In genomic region chr15:68721886-68722285, GRCh38 we compare ENCODE assay signal across 37 cellular contexts.
"Had no signal": no experiment of that assay in that cellular context is flagged by ENCODE, and none has a peak within 500 bp of the region (broad histone marks: within the 10 kb centered on the region; RNA-seq: fewer than 3 reads in every experiment).

No MANE protein-coding gene starts in this region.

- H3K4me1 Mint-ChIP-seq: activated B cell treated with CpG ODN at 0.5 μM for 24 hours; activated CD4-positive, alpha-beta T cell treated with anti-CD3 and anti-CD28 coated beads, Interleukin-2, amount 10 ng/mL, durations not matched to agents 24 days and 14 days; activated CD8-positive, alpha-beta memory T cell treated with anti-CD3 and anti-CD28 coated beads, Interleukin-2, amount 10 ng/mL, durations not matched to agents 7 days and 5 days; activated naive CD4-positive, alpha-beta T cell treated with anti-CD3 and anti-CD28 coated beads, Interleukin-2, amount 10 ng/mL, durations not matched to agents 7 days and 5 days; activated naive CD4-positive, alpha-beta T cell treated with anti-CD3 and anti-CD28 coated beads, Interleukin-2, amount 50 U/mL, for 24 hours; activated naive CD8-positive, alpha-beta T cell treated with anti-CD3 and anti-CD28 coated beads, Interleukin-2, amount 50 U/mL, for 24 hours; brain; central memory CD8-positive, alpha-beta T cell had no signal

- H3K4me3 ChIP-seq: ascending aorta, cardiac muscle cell had no signal

- H3K27me3 ChIP-seq: ascending aorta, cardiac muscle cell had no signal

- H3K27me3 Mint-ChIP-seq: activated naive CD8-positive, alpha-beta T cell treated with anti-CD3 and anti-CD28 coated beads, Interleukin-2, amount 50 U/mL, for 24 hours; brain had no signal

- DNase-seq: activated B cell treated with CpG ODN at 0.5 μM for 24 hours; activated CD4-positive, alpha-beta memory T cell treated with anti-CD3 and anti-CD28 coated beads for 36 hours; activated CD4-positive, alpha-beta T cell treated with anti-CD3 and anti-CD28 coated beads for 4 hours; activated CD4-positive, alpha-beta T cell treated with anti-CD3 and anti-CD28 coated beads, Interleukin-2, amount 10 ng/mL, durations not matched to agents 24 days and 14 days; activated CD4-positive, alpha-beta T cell treated with anti-CD3 and anti-CD28 coated beads, Interleukin-2, amount 50 U/mL, for 1 hour; activated CD4-positive, alpha-beta T cell treated with anti-CD3 and anti-CD28 coated beads, Interleukin-2, amount 50 U/mL, for 4 hours; activated CD4-positive, CD25-positive, alpha-beta regulatory T cell treated with anti-CD3 and anti-CD28 coated beads, Interleukin-2, amount 50 U/mL, for 72 hours; activated CD8-positive, alpha-beta memory T cell treated with anti-CD3 and anti-CD28 coated beads for 24 hours; activated CD8-positive, alpha-beta memory T cell treated with anti-CD3 and anti-CD28 coated beads, Interleukin-2, amount 10 ng/mL, durations not matched to agents 7 days and 5 days; activated CD8-positive, alpha-beta memory T cell treated with anti-CD3 and anti-CD28 coated beads, Interleukin-2, amount 50 U/mL, for 48 hours; activated CD8-positive, alpha-beta T cell treated with anti-CD3 and anti-CD28 coated beads, Interleukin-2, amount 10 ng/mL, durations not matched to agents 7 days and 5 days; activated effector memory CD4-positive, alpha-beta T cell treated with Interleukin-2 at 50 U/mL for 16 hours; activated gamma-delta T cell; activated naive CD4-positive, alpha-beta T cell treated with anti-CD3 and anti-CD28 coated beads, Interleukin-2, amount 10 ng/mL, durations not matched to agents 7 days and 5 days; activated naive CD4-positive, alpha-beta T cell treated with Interleukin-2 at 50 U/mL for 16 hours; activated naive CD8-positive, alpha-beta T cell treated with anti-CD3 and anti-CD28 coated beads, Interleukin-2, amount 10 ng/mL, durations not matched to agents 7 days and 5 days; activated naive CD8-positive, alpha-beta T cell treated with anti-CD3 and anti-CD28 coated beads, Interleukin-2, amount 50 U/mL, for 24 hours; activated T-cell treated with anti-CD3 and anti-CD28 coated beads, Interleukin-2, amount 50 U/mL, for 24 hours; activated T-cell treated with anti-CD3 and anti-CD28 coated beads, Interleukin-2, amount 50 U/mL, for 48 hours; amygdala; anterior cingulate cortex; caudate nucleus; T-helper 1 cell; T-helper 2 cell; T-helper 9 cell had no signal

- H3K9me3 Mint-ChIP-seq: activated B cell treated with CpG ODN at 0.5 μM for 24 hours; activated CD4-positive, alpha-beta memory T cell treated with anti-CD3 and anti-CD28 coated beads for 36 hours; activated CD4-positive, alpha-beta T cell treated with anti-CD3 and anti-CD28 coated beads, Interleukin-2, amount 10 ng/mL, durations not matched to agents 24 days and 14 days; activated naive CD4-positive, alpha-beta T cell treated with anti-CD3 and anti-CD28 coated beads, Interleukin-2, amount 10 ng/mL, durations not matched to agents 7 days and 5 days; activated naive CD4-positive, alpha-beta T cell treated with anti-CD3 and anti-CD28 coated beads, Interleukin-2, amount 50 U/mL, for 24 hours; activated naive CD8-positive, alpha-beta T cell treated with anti-CD3 and anti-CD28 coated beads, Interleukin-2, amount 10 ng/mL, durations not matched to agents 7 days and 5 days; activated naive CD8-positive, alpha-beta T cell treated with anti-CD3 and anti-CD28 coated beads, Interleukin-2, amount 50 U/mL, for 24 hours; activated T-cell treated with anti-CD3 and anti-CD28 coated beads, Interleukin-2, amount 50 U/mL, for 24 hours; activated T-helper 2 cell treated with anti-CD3 and anti-CD28 coated beads, Interferon-gamma antibody, Interleukin-2, Interleukin-4, amounts not matched to agents 10 μg/mL and 5 μg/mL and 100 μg/mL, durations not matched to agents 14 hours and 24 hours and 36 hours; central memory CD8-positive, alpha-beta T cell; T-helper 1 cell treated with Interleukin-12 subunit alpha and Interleukin-12 subunit beta and Interleukin-4 antibody, amounts not matched to agents 30 μg/mL and 1 μg/mL, for 36 hours; T-helper 2 cell treated with Interferon-gamma antibody and Interleukin-4, amounts not matched to agents 5 μg/mL and 100 μg/mL, for 36 hours had no signal

- FAIRE-seq: bronchial epithelial cell, TTC549 had no signal

- H3K27ac ChIP-seq: ascending aorta, cardiac muscle cell, VCaP had no signal

- H3K27ac Mint-ChIP-seq: activated B cell treated with CpG ODN at 0.5 μM for 24 hours; activated CD4-positive, alpha-beta memory T cell treated with anti-CD3 and anti-CD28 coated beads for 36 hours; activated CD4-positive, alpha-beta T cell treated with anti-CD3 and anti-CD28 coated beads, Interleukin-2, amount 10 ng/mL, durations not matched to agents 24 days and 14 days; activated CD8-positive, alpha-beta memory T cell treated with anti-CD3 and anti-CD28 coated beads, Interleukin-2, amount 10 ng/mL, durations not matched to agents 7 days and 5 days; activated CD8-positive, alpha-beta T cell treated with anti-CD3 and anti-CD28 coated beads, Interleukin-2, amount 10 ng/mL, durations not matched to agents 7 days and 5 days; activated naive CD4-positive, alpha-beta T cell treated with anti-CD3 and anti-CD28 coated beads, Interleukin-2, amount 10 ng/mL, durations not matched to agents 7 days and 5 days; activated naive CD4-positive, alpha-beta T cell treated with anti-CD3 and anti-CD28 coated beads, Interleukin-2, amount 50 U/mL, for 24 hours; activated naive CD8-positive, alpha-beta T cell; activated naive CD8-positive, alpha-beta T cell treated with anti-CD3 and anti-CD28 coated beads, Interleukin-2, amount 10 ng/mL, durations not matched to agents 7 days and 5 days; activated naive CD8-positive, alpha-beta T cell treated with anti-CD3 and anti-CD28 coated beads, Interleukin-2, amount 50 U/mL, for 24 hours; activated T-cell treated with anti-CD3 and anti-CD28 coated beads, Interleukin-2, amount 50 U/mL, for 24 hours; activated T-helper 2 cell treated with anti-CD3 and anti-CD28 coated beads, Interferon-gamma antibody, Interleukin-2, Interleukin-4, amounts not matched to agents 10 μg/mL and 5 μg/mL and 100 μg/mL, durations not matched to agents 14 hours and 24 hours and 36 hours; T-helper 1 cell treated with Interleukin-12 subunit alpha and Interleukin-12 subunit beta and Interleukin-4 antibody, amounts not matched to agents 30 μg/mL and 1 μg/mL, for 36 hours; T-helper 2 cell treated with Interferon-gamma antibody and Interleukin-4, amounts not matched to agents 5 μg/mL and 100 μg/mL, for 36 hours had no signal

- H3K36me3 Mint-ChIP-seq: activated CD4-positive, alpha-beta memory T cell treated with anti-CD3 and anti-CD28 coated beads for 36 hours; activated CD8-positive, alpha-beta memory T cell treated with anti-CD3 and anti-CD28 coated beads, Interleukin-2, amount 10 ng/mL, durations not matched to agents 7 days and 5 days; activated naive CD4-positive, alpha-beta T cell treated with anti-CD3 and anti-CD28 coated beads, Interleukin-2, amount 10 ng/mL, durations not matched to agents 7 days and 5 days; activated naive CD4-positive, alpha-beta T cell treated with anti-CD3 and anti-CD28 coated beads, Interleukin-2, amount 50 U/mL, for 24 hours; activated naive CD8-positive, alpha-beta T cell; activated naive CD8-positive, alpha-beta T cell treated with anti-CD3 and anti-CD28 coated beads, Interleukin-2, amount 10 ng/mL, durations not matched to agents 7 days and 5 days had no signal

- H3K4me3 Mint-ChIP-seq: activated B cell treated with CpG ODN at 0.5 μM for 24 hours; activated CD4-positive, alpha-beta memory T cell treated with anti-CD3 and anti-CD28 coated beads for 36 hours; activated CD4-positive, alpha-beta T cell treated with anti-CD3 and anti-CD28 coated beads, Interleukin-2, amount 10 ng/mL, durations not matched to agents 24 days and 14 days; activated CD8-positive, alpha-beta memory T cell treated with anti-CD3 and anti-CD28 coated beads, Interleukin-2, amount 10 ng/mL, durations not matched to agents 7 days and 5 days; activated CD8-positive, alpha-beta T cell treated with anti-CD3 and anti-CD28 coated beads, Interleukin-2, amount 10 ng/mL, durations not matched to agents 7 days and 5 days; activated naive CD4-positive, alpha-beta T cell treated with anti-CD3 and anti-CD28 coated beads, Interleukin-2, amount 10 ng/mL, durations not matched to agents 7 days and 5 days; activated naive CD4-positive, alpha-beta T cell treated with anti-CD3 and anti-CD28 coated beads, Interleukin-2, amount 50 U/mL, for 24 hours; activated naive CD8-positive, alpha-beta T cell; activated naive CD8-positive, alpha-beta T cell treated with anti-CD3 and anti-CD28 coated beads, Interleukin-2, amount 10 ng/mL, durations not matched to agents 7 days and 5 days; activated naive CD8-positive, alpha-beta T cell treated with anti-CD3 and anti-CD28 coated beads, Interleukin-2, amount 50 U/mL, for 24 hours; activated T-cell treated with anti-CD3 and anti-CD28 coated beads, Interleukin-2, amount 50 U/mL, for 24 hours; brain; central memory CD8-positive, alpha-beta T cell; T-helper 1 cell treated with Interleukin-12 subunit alpha and Interleukin-12 subunit beta and Interleukin-4 antibody, amounts not matched to agents 30 μg/mL and 1 μg/mL, for 36 hours; T-helper 2 cell treated with Interferon-gamma antibody and Interleukin-4, amounts not matched to agents 5 μg/mL and 100 μg/mL, for 36 hours had no signal
